8 cellular contexts compared by ENCODE assay signal in the genomic region with DNA sequence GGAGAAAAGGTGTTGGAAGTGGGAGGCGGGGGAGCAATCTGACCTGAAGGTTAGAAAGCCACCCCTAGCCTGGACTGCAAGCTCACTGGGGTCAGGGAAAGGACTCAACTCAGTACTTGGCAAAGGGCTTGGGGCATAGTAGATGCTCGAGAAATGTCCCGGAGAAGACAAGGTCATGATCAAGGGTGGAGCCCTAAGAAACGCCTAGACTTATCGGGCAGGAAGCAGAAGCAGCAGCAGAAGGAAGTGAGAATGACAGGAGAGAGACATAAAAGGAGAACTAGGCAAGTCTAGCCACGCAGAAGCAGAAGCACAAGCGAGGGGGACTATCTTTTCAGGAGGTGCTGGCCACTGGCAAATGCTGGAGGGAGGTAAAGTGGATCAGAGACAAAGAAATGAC. TPM values are rescaled to one million over a fixed set of nuclear protein-coding genes. Genes with fewer than 3 reads are reported as not detected.
DNase-seq lines count a peak whose midpoint lies in the region; ATAC-seq and TF ChIP-seq lines count a peak whose summit lies in the region.

No MANE protein-coding gene starts in this region.

- H3K4me1 ChIP-seq in BLaER1 treated with 17β-estradiol and CSF1 and Interleukin-3, amounts not matched to agents 10 nM and 100 nM, result peaks cover 77 to 97% (median 96%) of the 10 kb centered on the region in 10 experiments
- H3K4me1 ChIP-seq in Karpas-422 (ENCODE audit: low read length), result peaks cover 78% of the 10 kb centered on the region
- H3K4me1 ChIP-seq in uterus, result peaks cover 0 to 7% of the 10 kb centered on the region in 2 donors

- no peak for TF ChIP-seq CTCF in dorsolateral prefrontal cortex (IDR thresholded peaks at IDR 0.05 in 54 of 56, conservative IDR thresholded peaks at IDR 0.05 in 2 of 56; ENCODE audit: low read depth in 1 of 56, partially characterized antibody in 56 of 56)
- no peak for TF ChIP-seq CTCF in uterus (IDR thresholded peaks at IDR 0.05)

- peaks cover 0 to 77% (median 58%) of the 10 kb centered on the region in 11 experiments; a peak in 18 of 22 replicates for H3K36me3 ChIP-seq in BLaER1 treated with 17β-estradiol and CSF1 and Interleukin-3, amounts not matched to agents 10 nM and 100 nM
- peaks cover 44% of the 10 kb centered on the region for H3K36me3 ChIP-seq in Karpas-422 (ENCODE audit: insufficient read depth, low read length)
- no peaks in the 10 kb centered on the region for H3K36me3 ChIP-seq in uterus

- peaks cover 4 to 86% (median 72%) of the 10 kb centered on the region in 11 experiments; a peak in 20 of 22 replicates for H4K20me1 ChIP-seq in BLaER1 treated with 17β-estradiol and CSF1 and Interleukin-3, amounts not matched to agents 10 nM and 100 nM
- peaks cover 8% of the 10 kb centered on the region; the same call in 1 of the 2 replicates for H4K20me1 ChIP-seq in Karpas-422 (ENCODE audit: insufficient read depth, low read depth, low read length)

- intact Hi-C loops in dorsolateral prefrontal cortex (cut with DNase I) (no loop called here), uterus (cut with DNase I; ENCODE audit: low total_unique reads) (no loop called here), posterior vena cava (cut with DNase I) (no loop called here)

- peaks cover 90% of the 10 kb centered on the region for H3K79me2 ChIP-seq in Karpas-422 (ENCODE audit: low read length)

- H2AFZ ChIP-seq in Karpas-422 (ENCODE audit: low read length), result no peak overlapping the region

- no peaks in the 10 kb centered on the region for H3K27me3 ChIP-seq in BLaER1 treated with 17β-estradiol and CSF1 and Interleukin-3, amounts not matched to agents 10 nM and 100 nM
- H3K27me3 ChIP-seq in Karpas-422 (ENCODE audit: low read length) (no peaks in the 10 kb centered on the region), dorsolateral prefrontal cortex (no peaks in the 10 kb centered on the region), uterus (no peaks in the 10 kb centered on the region)

- peak; percentile 63 for ATAC-seq in GM19351 (IDR thresholded peaks at IDR 0.05; ENCODE audit: unreplicated experiment)

- peak overlapping the region in 7 of 10 experiments; percentile 22 to 51 (median 33); a peak in 10 of 20 replicates for H3K4me3 ChIP-seq in BLaER1 treated with 17β-estradiol and CSF1 and Interleukin-3, amounts not matched to agents 10 nM and 100 nM
- H3K4me3 ChIP-seq in Karpas-422 (ENCODE audit: low read length) (peak overlapping the region; percentile 47; the same call in 1 of the 2 replicates), dorsolateral prefrontal cortex (peak overlapping the region in 1 of 59 donors; percentile 3), uterus (no peak overlapping the region)

- TF ChIP-seq POLR2A in uterus (IDR thresholded peaks at IDR 0.05), result no peak

- no peaks in the 10 kb centered on the region for H3K9me2 ChIP-seq in Karpas-422 (replicated peaks; ENCODE audit: insufficient read depth, low read length)

- peak overlapping the region; percentile 77 to 99 (median 94) for H3K4me2 ChIP-seq in BLaER1 treated with 17β-estradiol and CSF1 and Interleukin-3, amounts not matched to agents 10 nM and 100 nM
- H3K4me2 ChIP-seq in Karpas-422 (ENCODE audit: low read depth, low read length, poor library complexity, severe bottlenecking), result peak overlapping the region; percentile 62

- peak overlapping the region; percentile 3 to 94 (median 72); a peak in 20 of 22 replicates for H3K27ac ChIP-seq in BLaER1 treated with 17β-estradiol and CSF1 and Interleukin-3, amounts not matched to agents 10 nM and 100 nM
- H3K27ac ChIP-seq in Karpas-422 (ENCODE audit: low read length) (peak overlapping the region; percentile 99), dorsolateral prefrontal cortex (peak overlapping the region in 37 of 59 donors; percentile 12 to 87 (median 46)), uterus (no peak overlapping the region)

- peak; percentile 85 for DNase-seq in Karpas-422
- no peak for DNase-seq in dorsolateral prefrontal cortex
- no peak for DNase-seq in uterus
- DNase-seq in posterior vena cava (ENCODE audit: low spot score), result no peak
- no peak for DNase-seq in DMS114 treated with DMSO at 0.1 percent for 48 hours (lab: John Stamatoyannopoulos, UW; ENCODE audit: unreplicated experiment)
- DNase-seq in mesenteric fat pad (ENCODE audit: low spot score), result no peak

- H3K9ac ChIP-seq in BLaER1 treated with 17β-estradiol and CSF1 and Interleukin-3, amounts not matched to agents 10 nM and 100 nM, result peak overlapping the region in 9 of 11 experiments; percentile 2 to 65 (median 55); a peak in 15 of 22 replicates
- peak overlapping the region; percentile 58 for H3K9ac ChIP-seq in Karpas-422 (ENCODE audit: low read length)

- peaks cover 0 to 57% (median 15%) of the 10 kb centered on the region in 11 experiments; a peak in 17 of 22 replicates for H3K9me3 ChIP-seq in BLaER1 treated with 17β-estradiol and CSF1 and Interleukin-3, amounts not matched to agents 10 nM and 100 nM (replicated peaks in 1 of 11)
- H3K9me3 ChIP-seq in Karpas-422 (ENCODE audit: low read length) (no peaks in the 10 kb centered on the region), uterus (no peaks in the 10 kb centered on the region)

RNA-seq across cellular contexts. Expression of a gene that starts 10.2 kb away (rescaled TPM):
- total RNA-seq in Karpas-422 (2014; rRNA removed; shearing (Covaris generic); ENCODE audit: low replicate concordance), result 162 and 215 TPM in 2 replicates
- total RNA-seq in dorsolateral prefrontal cortex, result 100 to 1,000 TPM in 6 of 120 experiments, 10 to 100 TPM in 114; 43.3 to 111 (median 76.2) TPM
- 10 to 100 TPM; 19.1 to 66.9 (median 29.4) TPM for total RNA-seq in uterus
- total RNA-seq in posterior vena cava, result 10 to 100 TPM; 55.0 to 66.0 TPM
- total RNA-seq in mesenteric fat pad, result 164 TPM

RNA-seq across cellular contexts. Expression of a gene that starts 40.6 kb away (rescaled TPM):
- total RNA-seq in Karpas-422 (2014; rRNA removed; shearing (Covaris generic); ENCODE audit: low replicate concordance), result 25.6 and 35.4 TPM in 2 replicates
- total RNA-seq in dorsolateral prefrontal cortex (10 to 100 TPM; 30.4 to 77.3 (median 47.4) TPM), uterus (10 to 100 TPM; 38.2 to 70.7 (median 52.5) TPM), posterior vena cava (10 to 100 TPM; 48.5 to 49.4 TPM), mesenteric fat pad (55.4 TPM)

Comparison
In these comparisons a context has a peak if more than half of its experiments do, and no peak if none do; other contexts are left out.
1. H3K27ac ChIP-seq: peak in BLaER1 treated with 17β-estradiol and CSF1 and Interleukin-3, amounts not matched to agents 10 nM and 100 nM (11 of 11), Karpas-422 (single experiment) and dorsolateral prefrontal cortex (37 of 59); none in uterus (0 of 2).
2. H3K4me3 ChIP-seq: peak in BLaER1 treated with 17β-estradiol and CSF1 and Interleukin-3, amounts not matched to agents 10 nM and 100 nM (7 of 10) and Karpas-422 (single experiment); none in uterus (0 of 2).